ENCODE assay signal across 12 cellular contexts in the genomic region with DNA sequence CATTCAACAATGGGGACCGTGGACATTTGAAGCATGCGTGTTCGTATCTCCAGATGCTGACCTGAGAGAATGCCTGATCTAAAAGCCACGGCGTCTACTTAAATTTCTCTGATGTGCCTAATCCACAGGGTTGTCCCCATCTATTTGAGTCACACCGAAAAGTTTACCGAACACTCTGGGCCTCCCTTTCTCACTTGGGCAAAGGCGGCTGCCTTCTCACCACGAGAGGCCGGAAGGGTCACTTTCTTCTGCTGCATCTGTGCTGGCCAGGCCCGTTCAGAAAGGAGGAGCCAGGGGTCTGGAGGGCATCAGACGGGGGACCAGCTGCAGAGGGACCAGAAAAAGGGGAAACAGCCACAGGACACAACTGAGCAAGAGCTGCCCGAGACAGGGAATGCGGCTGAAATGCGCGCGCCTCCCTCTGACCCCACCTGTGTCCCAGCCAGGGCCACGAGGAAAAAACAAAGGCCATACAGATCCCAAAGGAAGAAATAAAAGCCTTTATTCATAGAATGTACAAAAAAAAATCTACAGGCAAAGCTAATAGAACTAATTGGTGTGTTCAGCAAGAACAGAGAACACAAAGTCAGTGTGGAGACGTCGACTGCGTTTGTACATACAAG.
DNase-seq lines count a peak whose midpoint lies in the region; ATAC-seq lines count a peak whose summit lies in the region.
"Had no signal": no experiment of that assay in that cellular context is flagged by ENCODE, and none has a peak within 500 bp of the region (broad histone marks: within the 10 kb centered on the region; RNA-seq: fewer than 3 reads in every experiment).

No MANE protein-coding gene starts in this region.

- no peak for ATAC-seq in activated T-cell treated with anti-CD3 and anti-CD28 coated beads, Interleukin-2, amount 50 U/mL, for 72 hours (replicated peaks in 1 of 2)
- no peak for ATAC-seq in memory B cell (ENCODE audit: low read depth)

- H3K27ac ChIP-seq in temporal lobe (ENCODE audit: low read depth, low read length) = peak overlapping the region; percentile 74

- peak overlapping the region; percentile 59 for H3K27ac Mint-ChIP-seq in activated T-cell treated with anti-CD3 and anti-CD28 coated beads, Interleukin-2, amount 50 U/mL, for 72 hours
- H3K27ac Mint-ChIP-seq in activated T-helper 1 cell treated with anti-CD3 and anti-CD28 coated beads, Interleukin-12 subunit alpha, Interleukin-12 subunit beta, Interleukin-2, Interleukin-4 antibody, amounts not matched to agents 30 ng/mL and 10 ng/mL and 1 ng/mL, durations not matched to agents 14 hours and 24 hours and 36 hours = peak overlapping the region; percentile 37
- H3K27ac Mint-ChIP-seq in memory B cell = peak overlapping the region; percentile 93

- H3K36me3 Mint-ChIP-seq in activated T-cell treated with anti-CD3 and anti-CD28 coated beads, Interleukin-2, amount 50 U/mL, for 72 hours (ENCODE audit: insufficient read depth in 2 of 2) = peaks cover 2 to 3% of the 10 kb centered on the region in 2 donors
- peaks cover 39% of the 10 kb centered on the region for H3K36me3 Mint-ChIP-seq in activated T-helper 1 cell treated with anti-CD3 and anti-CD28 coated beads, Interleukin-12 subunit alpha, Interleukin-12 subunit beta, Interleukin-2, Interleukin-4 antibody, amounts not matched to agents 30 ng/mL and 10 ng/mL and 1 ng/mL, durations not matched to agents 14 hours and 24 hours and 36 hours (ENCODE audit: low read depth)
- H3K36me3 Mint-ChIP-seq in memory B cell = peaks cover 23% of the 10 kb centered on the region

- no peak overlapping the region for H3K4me3 Mint-ChIP-seq in activated T-cell treated with anti-CD3 and anti-CD28 coated beads, Interleukin-2, amount 50 U/mL, for 72 hours
- no peak overlapping the region for H3K4me3 Mint-ChIP-seq in activated T-helper 1 cell treated with anti-CD3 and anti-CD28 coated beads, Interleukin-12 subunit alpha, Interleukin-12 subunit beta, Interleukin-2, Interleukin-4 antibody, amounts not matched to agents 30 ng/mL and 10 ng/mL and 1 ng/mL, durations not matched to agents 14 hours and 24 hours and 36 hours
- H3K4me3 Mint-ChIP-seq in memory B cell = peak overlapping the region; percentile 27

- intact Hi-C loops in activated T-helper 1 cell treated with anti-CD3 and anti-CD28 coated beads, Interleukin-12 subunit alpha, Interleukin-12 subunit beta, Interleukin-2, Interleukin-4 antibody, amounts not matched to agents 30 ng/mL and 10 ng/mL and 1 ng/mL, durations not matched to agents 14 hours and 24 hours and 36 hours (cut with micrococcal nuclease) = loop anchor here (5.0 kb wide), 1 partner anchor 182 kb away; no protein-coding TSS in a partner anchor

- peaks cover 57% of the 10 kb centered on the region for H3K4me1 Mint-ChIP-seq in activated T-cell treated with anti-CD3 and anti-CD28 coated beads, Interleukin-2, amount 50 U/mL, for 72 hours (ENCODE audit: low read depth)
- H3K4me1 Mint-ChIP-seq in activated T-helper 1 cell treated with anti-CD3 and anti-CD28 coated beads, Interleukin-12 subunit alpha, Interleukin-12 subunit beta, Interleukin-2, Interleukin-4 antibody, amounts not matched to agents 30 ng/mL and 10 ng/mL and 1 ng/mL, durations not matched to agents 14 hours and 24 hours and 36 hours (ENCODE audit: low read depth) = peaks cover 45% of the 10 kb centered on the region
- peaks cover 47% of the 10 kb centered on the region for H3K4me1 Mint-ChIP-seq in memory B cell

- H3K9me3 Mint-ChIP-seq in activated T-cell treated with anti-CD3 and anti-CD28 coated beads, Interleukin-2, amount 50 U/mL, for 72 hours = no peaks in the 10 kb centered on the region
- H3K9me3 Mint-ChIP-seq in activated T-helper 1 cell treated with anti-CD3 and anti-CD28 coated beads, Interleukin-12 subunit alpha, Interleukin-12 subunit beta, Interleukin-2, Interleukin-4 antibody, amounts not matched to agents 30 ng/mL and 10 ng/mL and 1 ng/mL, durations not matched to agents 14 hours and 24 hours and 36 hours = no peaks in the 10 kb centered on the region
- no peaks in the 10 kb centered on the region for H3K9me3 Mint-ChIP-seq in memory B cell
- H3K9me3 Mint-ChIP-seq: naive B cell had no signal

- DNase-seq in activated T-cell treated with anti-CD3 and anti-CD28 coated beads, Interleukin-2, amount 50 U/mL, for 72 hours = no peak
- no peak for DNase-seq in activated T-cell treated with anti-CD3 and anti-CD28 coated beads, Interleukin-2, amount 50 U/mL, for 1 hour
- no peak for DNase-seq in activated T-helper 1 cell treated with anti-CD3 and anti-CD28 coated beads, Interleukin-12 subunit alpha, Interleukin-12 subunit beta, Interleukin-2, Interleukin-4 antibody, amounts not matched to agents 30 ng/mL and 10 ng/mL and 1 ng/mL, durations not matched to agents 14 hours and 24 hours and 36 hours (ENCODE audit: low spot score)
- DNase-seq in memory B cell (ENCODE audit: low spot score in 2 of 2) (no peak), NCI-H345 (lab: John Stamatoyannopoulos, UW) (no peak), DMS 273 treated with DMSO at 0.1 percent for 48 hours (lab: John Stamatoyannopoulos, UW) (no peak)
- DNase-seq in central memory CD4-positive, alpha-beta T cell = no peak
- DNase-seq: EL, naive B cell, NCI-H1694 treated with DMSO at 0.1 percent for 48 hours, SW 1271 had no signal

- H3K27me3 Mint-ChIP-seq in activated T-cell treated with anti-CD3 and anti-CD28 coated beads, Interleukin-2, amount 50 U/mL, for 72 hours (ENCODE audit: low read depth) = no peaks in the 10 kb centered on the region
- no peaks in the 10 kb centered on the region for H3K27me3 Mint-ChIP-seq in activated T-helper 1 cell treated with anti-CD3 and anti-CD28 coated beads, Interleukin-12 subunit alpha, Interleukin-12 subunit beta, Interleukin-2, Interleukin-4 antibody, amounts not matched to agents 30 ng/mL and 10 ng/mL and 1 ng/mL, durations not matched to agents 14 hours and 24 hours and 36 hours (ENCODE audit: insufficient read depth)
- no peaks in the 10 kb centered on the region for H3K27me3 Mint-ChIP-seq in memory B cell
- H3K27me3 Mint-ChIP-seq: naive B cell had no signal

Comparison
In these comparisons a context has a peak if more than half of its experiments do, and no peak if none do; other contexts are left out.
1. H3K27ac Mint-ChIP-seq: peak in every context shown above with its lines; median percentile 93 in memory B cell; 59 in activated T-cell treated with anti-CD3 and anti-CD28 coated beads, Interleukin-2, amount 50 U/mL, for 72 hours; 37 in activated T-helper 1 cell treated with anti-CD3 and anti-CD28 coated beads, Interleukin-12 subunit alpha, Interleukin-12 subunit beta, Interleukin-2, Interleukin-4 antibody, amounts not matched to agents 30 ng/mL and 10 ng/mL and 1 ng/mL, durations not matched to agents 14 hours and 24 hours and 36 hours.